Comparison of ENCODE assay signal across 7 cellular contexts in genomic region chr11:89093806-89094205, GRCh38. TPM values are rescaled to one million over a fixed set of nuclear protein-coding genes. Genes with fewer than 3 reads are reported as not detected.
"Had no signal": no experiment of that assay in that cellular context is flagged by ENCODE, and none has a peak within 500 bp of the region (broad histone marks: within the 10 kb centered on the region; RNA-seq: fewer than 3 reads in every experiment).

No MANE protein-coding gene starts in this region.

RNA-seq across cellular contexts. Expression of gene GRM5, which starts 28.0 kb away (rescaled TPM):
- total RNA-seq: colonic mucosa, esophagus mucosa, esophagus muscularis mucosa, fibroblast of lung, gastrocnemius medialis, gastroesophageal sphincter had no signal
- polyA plus RNA-seq: hepatocyte had no signal
